8 cellular contexts compared by ENCODE assay signal in the genomic region with DNA sequence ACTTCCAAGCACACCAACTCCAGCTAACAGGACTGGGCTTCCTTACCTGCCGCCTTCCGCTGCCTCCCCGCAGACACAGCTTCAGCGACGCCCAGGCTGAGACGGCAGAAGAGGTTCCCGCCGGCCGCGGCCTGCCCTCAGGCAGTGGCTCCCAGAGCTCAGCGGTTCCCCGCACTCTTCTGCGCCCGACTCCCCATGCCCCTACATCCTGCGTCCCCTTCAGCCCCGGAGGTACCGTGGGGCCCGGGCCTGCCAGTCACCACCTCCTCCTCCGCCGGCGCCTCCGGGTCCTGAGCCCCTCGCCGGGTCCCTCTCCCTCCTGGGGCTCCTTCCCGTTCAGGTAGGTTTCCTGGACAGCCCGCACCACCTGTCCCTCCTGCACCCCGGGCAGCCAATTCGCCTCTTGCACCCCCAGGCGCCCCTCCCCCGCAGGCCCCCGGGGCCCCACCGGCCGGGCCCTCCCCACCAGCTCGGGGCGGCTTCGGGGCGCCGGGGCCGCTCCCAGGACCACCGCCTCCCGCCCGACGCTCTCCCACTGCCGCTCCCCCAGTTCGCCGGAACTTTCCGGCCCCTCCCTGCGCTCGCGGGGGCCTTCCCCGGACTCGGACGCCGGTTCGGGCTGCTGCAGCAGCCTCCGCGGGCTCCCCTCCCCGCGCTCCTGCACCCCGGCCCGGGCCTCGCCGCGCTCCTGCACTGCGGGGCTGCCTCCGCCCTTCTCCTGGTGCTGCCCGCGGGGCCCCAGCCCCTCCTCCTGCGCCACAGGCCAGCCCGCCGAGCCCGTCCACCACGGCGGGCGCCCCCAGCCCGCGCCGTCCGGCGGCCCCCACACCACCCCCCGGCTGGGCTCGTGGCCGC. TPM values are rescaled to one million over a fixed set of nuclear protein-coding genes. Genes with fewer than 3 reads are reported as not detected.
DNase-seq lines count a peak whose midpoint lies in the region; ATAC-seq, FAIRE-seq and TF ChIP-seq lines count a peak whose summit lies in the region.

TSS of gene TNK2 (minus strand) at position 113 of the 855 bp plus-strand sequence. CDS start 19,963 bp downstream, outside the sequence.

- no peaks in the 10 kb centered on the region for H3K27me3 ChIP-seq in bronchial epithelial cell (ENCODE audit: control insufficient read depth, insufficient read depth, low read length)
- no peaks in the 10 kb centered on the region for H3K27me3 ChIP-seq in layer of hippocampus (ENCODE audit: control insufficient read depth, insufficient read depth, low read length)

- H3K27ac ChIP-seq in layer of hippocampus (ENCODE audit: low read depth, low read length): peak within 1 kb of the TSS; percentile 65

- no peak for TF ChIP-seq CTCF in bronchial epithelial cell (IDR thresholded peaks at IDR 0.05; ENCODE audit: insufficient read depth, low read length, severe bottlenecking)

- H3K4me3 ChIP-seq in bronchial epithelial cell (ENCODE audit: low read depth, low read length): peak within 1 kb of the TSS; percentile 54

- peak; percentile 65 for DNase-seq in NCI-H82 (lab: John Stamatoyannopoulos, UW)
- no peak for DNase-seq in NCI-H82 treated with DMSO at 0.1 percent for 48 hours (lab: John Stamatoyannopoulos, UW; ENCODE audit: unreplicated experiment)
- DNase-seq in T-helper 2 cell: peak in 4 of 5 experiments; percentile 20 to 64 (median 44)
- no peak for DNase-seq in bronchial epithelial cell (ENCODE audit: low read depth)
- DNase-seq in stimulated activated CD8-positive, alpha-beta memory T cell treated with anti-CD3 and anti-CD28 coated beads, Interleukin-12 subunit alpha, Interleukin-12 subunit beta, amount 100 ng/mL, for 4 hours (ENCODE audit: low read depth): peak; percentile 15
- DNase-seq in globus pallidus (ENCODE audit: low spot score): no peak

- no peaks in the 10 kb centered on the region for H3K36me3 ChIP-seq in bronchial epithelial cell (ENCODE audit: control insufficient read depth, insufficient read depth, low read length)

- FAIRE-seq in bronchial epithelial cell (lab: Jason Lieb, UNC): no peak

- ATAC-seq in HG03108 (IDR thresholded peaks at IDR 0.05; ENCODE audit: unreplicated experiment): peak; percentile 13

RNA-seq across cellular contexts. Expression of gene TNK2, which starts in this region (rescaled TPM):
- total RNA-seq in bronchial epithelial cell: 6.3 and 6.8 TPM in 2 replicates

Comparison
In these comparisons a context has a peak if more than half of its experiments do, and no peak if none do; other contexts are left out.
1. DNase-seq: peak in NCI-H82 (single experiment), T-helper 2 cell (4 of 5) and stimulated activated CD8-positive, alpha-beta memory T cell treated with anti-CD3 and anti-CD28 coated beads, Interleukin-12 subunit alpha, Interleukin-12 subunit beta, amount 100 ng/mL, for 4 hours (single experiment); none in NCI-H82 treated with DMSO at 0.1 percent for 48 hours (single experiment), bronchial epithelial cell (single experiment) and globus pallidus (single experiment).